ENCODE assay signal across 16 cellular contexts in the genomic region with DNA sequence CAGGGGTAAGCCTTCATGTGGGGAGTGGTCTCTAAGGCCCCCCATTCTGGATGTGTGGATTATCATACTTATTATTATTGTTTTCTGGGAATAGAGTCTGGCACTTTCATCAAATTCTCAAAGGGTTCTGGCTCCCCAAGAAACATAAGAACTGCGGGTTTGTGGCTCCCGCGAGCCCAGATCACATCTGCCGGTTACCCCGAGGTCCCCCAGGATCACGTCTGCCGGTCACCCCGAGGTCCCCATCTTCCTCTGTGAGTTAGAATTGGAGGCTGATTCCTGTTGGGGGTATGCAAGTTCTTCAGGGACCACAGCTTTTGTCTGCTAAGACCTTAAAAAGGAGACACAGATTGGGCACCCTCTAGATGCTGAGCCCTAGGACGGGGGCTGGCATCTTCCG.
"Had no signal": no experiment of that assay in that cellular context is flagged by ENCODE, and none has a peak within 500 bp of the region (broad histone marks: within the 10 kb centered on the region; RNA-seq: fewer than 3 reads in every experiment).

No MANE protein-coding gene starts in this region.

- ATAC-seq: activated CD8-positive, alpha-beta T cell treated with anti-CD3 and anti-CD28 coated beads, Interleukin-2, amount 10 ng/mL, durations not matched to agents 7 days and 5 days; stimulated activated naive B cell treated with anti-CD40 and anti-IgM and Interleukin-4, amounts not matched to agents 10 μg/mL and 1 μg/mL and 100 μg/mL, for 72 hours; WTC11 had no signal

- H3K4me3 ChIP-seq: cardiac muscle cell, pancreas, thyroid gland, uterus had no signal

- H3K36me3 Mint-ChIP-seq: activated naive CD8-positive, alpha-beta T cell; stimulated activated naive B cell treated with anti-CD40 and anti-IgM and Interleukin-4, amounts not matched to agents 10 μg/mL and 1 μg/mL and 100 μg/mL, for 72 hours; WTC11 had no signal

- H3K27ac Mint-ChIP-seq: activated CD8-positive, alpha-beta T cell treated with anti-CD3 and anti-CD28 coated beads, Interleukin-2, amount 10 ng/mL, durations not matched to agents 7 days and 5 days; activated naive CD8-positive, alpha-beta T cell; activated T-helper 1 cell treated with anti-CD3 and anti-CD28 coated beads, Interleukin-12 subunit alpha, Interleukin-12 subunit beta, Interleukin-2, Interleukin-4 antibody, amounts not matched to agents 30 ng/mL and 10 ng/mL and 1 ng/mL, durations not matched to agents 14 hours and 24 hours and 36 hours; stimulated activated naive B cell treated with anti-CD40 and anti-IgM and Interleukin-4, amounts not matched to agents 10 μg/mL and 1 μg/mL and 100 μg/mL, for 72 hours; WTC11 had no signal

- H3K36me3 ChIP-seq: cardiac muscle cell, pancreas, thyroid gland, uterus had no signal

- DNase-seq: activated CD4-positive, alpha-beta T cell treated with anti-CD3 and anti-CD28 coated beads for 4 hours; activated CD8-positive, alpha-beta T cell treated with anti-CD3 and anti-CD28 coated beads, Interleukin-2, amount 10 ng/mL, durations not matched to agents 7 days and 5 days; activated gamma-delta T cell treated with Interleukin-2 at 50 U/mL for 16 hours; amniotic stem cell; erythroblast; foreskin melanocyte; hypothalamus; mammary epithelial cell; stimulated activated naive B cell treated with anti-CD40 and anti-IgM and Interleukin-4, amounts not matched to agents 10 μg/mL and 1 μg/mL and 100 μg/mL, for 72 hours had no signal

- H3K27ac ChIP-seq: cardiac muscle cell, thyroid gland, uterus had no signal

- H3K4me1 Mint-ChIP-seq: stimulated activated naive B cell treated with anti-CD40 and anti-IgM and Interleukin-4, amounts not matched to agents 10 μg/mL and 1 μg/mL and 100 μg/mL, for 72 hours had no signal

- H3K9me3 ChIP-seq: pancreas, thyroid gland, uterus had no signal

- H3K9me3 Mint-ChIP-seq: activated T-helper 1 cell treated with anti-CD3 and anti-CD28 coated beads, Interleukin-12 subunit alpha, Interleukin-12 subunit beta, Interleukin-2, Interleukin-4 antibody, amounts not matched to agents 30 ng/mL and 10 ng/mL and 1 ng/mL, durations not matched to agents 14 hours and 24 hours and 36 hours; WTC11 had no signal

- H3K4me1 ChIP-seq: thyroid gland, uterus had no signal

- H3K4me3 Mint-ChIP-seq: activated CD8-positive, alpha-beta T cell treated with anti-CD3 and anti-CD28 coated beads, Interleukin-2, amount 10 ng/mL, durations not matched to agents 7 days and 5 days; activated naive CD8-positive, alpha-beta T cell; activated T-helper 1 cell treated with anti-CD3 and anti-CD28 coated beads, Interleukin-12 subunit alpha, Interleukin-12 subunit beta, Interleukin-2, Interleukin-4 antibody, amounts not matched to agents 30 ng/mL and 10 ng/mL and 1 ng/mL, durations not matched to agents 14 hours and 24 hours and 36 hours; stimulated activated naive B cell treated with anti-CD40 and anti-IgM and Interleukin-4, amounts not matched to agents 10 μg/mL and 1 μg/mL and 100 μg/mL, for 72 hours; WTC11 had no signal

- H3K27me3 ChIP-seq: cardiac muscle cell, pancreas, thyroid gland, uterus had no signal
